ENCODE assay signal across 10 cellular contexts in the genomic region with DNA sequence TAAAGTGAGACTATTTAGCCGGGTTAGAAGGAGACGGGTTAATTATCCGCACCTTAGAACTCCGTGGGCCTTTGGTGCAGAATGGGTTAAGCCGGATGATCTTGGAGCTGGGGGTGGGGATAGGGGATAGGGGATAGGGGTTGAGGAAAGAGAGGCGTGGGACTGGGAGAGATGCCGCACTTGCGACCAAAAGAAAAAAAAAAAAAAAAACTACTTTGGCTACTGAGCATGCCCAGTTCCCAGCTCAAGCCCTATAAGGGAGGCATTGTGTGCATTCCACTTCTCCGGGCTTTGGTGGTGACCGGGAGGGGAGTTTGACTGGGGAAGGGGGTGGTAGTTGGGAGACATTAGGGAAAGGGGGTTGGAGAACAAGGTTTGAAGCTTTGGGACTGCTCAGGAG. TPM values are rescaled to one million over a fixed set of nuclear protein-coding genes. Genes with fewer than 3 reads are reported as not detected.
A peak's percentile ranks its signal among the peaks of the same experiment; 100 is the strongest.
DNase-seq lines count a peak whose midpoint lies in the region; ATAC-seq lines count a peak whose summit lies in the region.
"Had no signal": no experiment of that assay in that cellular context is flagged by ENCODE, and none has a peak within 500 bp of the region (broad histone marks: within the 10 kb centered on the region; RNA-seq: fewer than 3 reads in every experiment).

A gene with protein sequence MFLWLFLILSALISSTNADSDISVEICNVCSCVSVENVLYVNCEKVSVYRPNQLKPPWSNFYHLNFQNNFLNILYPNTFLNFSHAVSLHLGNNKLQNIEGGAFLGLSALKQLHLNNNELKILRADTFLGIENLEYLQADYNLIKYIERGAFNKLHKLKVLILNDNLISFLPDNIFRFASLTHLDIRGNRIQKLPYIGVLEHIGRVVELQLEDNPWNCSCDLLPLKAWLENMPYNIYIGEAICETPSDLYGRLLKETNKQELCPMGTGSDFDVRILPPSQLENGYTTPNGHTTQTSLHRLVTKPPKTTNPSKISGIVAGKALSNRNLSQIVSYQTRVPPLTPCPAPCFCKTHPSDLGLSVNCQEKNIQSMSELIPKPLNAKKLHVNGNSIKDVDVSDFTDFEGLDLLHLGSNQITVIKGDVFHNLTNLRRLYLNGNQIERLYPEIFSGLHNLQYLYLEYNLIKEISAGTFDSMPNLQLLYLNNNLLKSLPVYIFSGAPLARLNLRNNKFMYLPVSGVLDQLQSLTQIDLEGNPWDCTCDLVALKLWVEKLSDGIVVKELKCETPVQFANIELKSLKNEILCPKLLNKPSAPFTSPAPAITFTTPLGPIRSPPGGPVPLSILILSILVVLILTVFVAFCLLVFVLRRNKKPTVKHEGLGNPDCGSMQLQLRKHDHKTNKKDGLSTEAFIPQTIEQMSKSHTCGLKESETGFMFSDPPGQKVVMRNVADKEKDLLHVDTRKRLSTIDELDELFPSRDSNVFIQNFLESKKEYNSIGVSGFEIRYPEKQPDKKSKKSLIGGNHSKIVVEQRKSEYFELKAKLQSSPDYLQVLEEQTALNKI (minus strand): TSS at position 187 of the 400 bp plus-strand sequence. CDS start 4,993 bp downstream, outside the sequence.

- peak within 1 kb of the TSS; percentile 7 for H3K27ac ChIP-seq in skeletal muscle tissue (ENCODE audit: low read depth, low read length)

- H3K4me1 ChIP-seq in skeletal muscle tissue (ENCODE audit: control insufficient read depth in 3 of 3, insufficient read depth in 3 of 3, low read length in 3 of 3) = peaks cover 0 to 10% (median 3%) of the 10 kb centered on the region in 3 donors

- H3K27me3 ChIP-seq in skeletal muscle tissue (ENCODE audit: control insufficient read depth in 3 of 3, insufficient read depth in 3 of 3, low read length in 3 of 3) = peaks cover 0 to 7% (median 0%) of the 10 kb centered on the region in 3 donors

- DNase-seq in LHCN-M2 (ENCODE audit: low read depth) (peak; percentile 28), cerebellar cortex (ENCODE audit: low spot score) (peak; percentile 63), left kidney (ENCODE audit: low read depth, low spot score) (peak; percentile 88), Kasumi-1 (lab: John Stamatoyannopoulos, UW) (no peak)
- DNase-seq in stimulated activated naive CD8-positive, alpha-beta T cell treated with anti-CD3 and anti-CD28 coated beads, Interleukin-15, amount 100 ng/mL, for 72 hours = no peak
- DNase-seq in T-helper 2 cell treated with Interferon-gamma antibody and Interleukin-4, amounts not matched to agents 5 μg/mL and 100 μg/mL, for 36 hours (ENCODE audit: low spot score) = no peak
- DNase-seq in activated CD4-positive, alpha-beta T cell treated with anti-CD3 and anti-CD28 coated beads, Interleukin-2, amount 50 U/mL, for 48 hours = no peak
- DNase-seq: activated CD8-positive, alpha-beta T cell treated with anti-CD3 and anti-CD28 coated beads, Interleukin-2, amount 10 ng/mL, durations not matched to agents 7 days and 5 days; Karpas-422 had no signal

- peak within 1 kb of the TSS in 1 of 3 donors; percentile 8 for H3K9ac ChIP-seq in skeletal muscle tissue (ENCODE audit: low read depth in 1 of 3, low read length in 3 of 3)

- peaks cover 34% of the 10 kb centered on the region for H3K27me3 Mint-ChIP-seq in stimulated activated naive CD8-positive, alpha-beta T cell treated with anti-CD3 and anti-CD28 coated beads, Interleukin-15, amount 100 ng/mL, for 72 hours
- peaks cover 11% of the 10 kb centered on the region for H3K27me3 Mint-ChIP-seq in T-helper 2 cell treated with Interferon-gamma antibody and Interleukin-4, amounts not matched to agents 5 μg/mL and 100 μg/mL, for 36 hours (ENCODE audit: low read depth)

- H3K9me3 Mint-ChIP-seq in stimulated activated naive CD8-positive, alpha-beta T cell treated with anti-CD3 and anti-CD28 coated beads, Interleukin-15, amount 100 ng/mL, for 72 hours = no peaks in the 10 kb centered on the region
- no peaks in the 10 kb centered on the region for H3K9me3 Mint-ChIP-seq in T-helper 2 cell treated with Interferon-gamma antibody and Interleukin-4, amounts not matched to agents 5 μg/mL and 100 μg/mL, for 36 hours

- no peak within 1 kb of the TSS for H3K27ac Mint-ChIP-seq in stimulated activated naive CD8-positive, alpha-beta T cell treated with anti-CD3 and anti-CD28 coated beads, Interleukin-15, amount 100 ng/mL, for 72 hours
- H3K27ac Mint-ChIP-seq in T-helper 2 cell treated with Interferon-gamma antibody and Interleukin-4, amounts not matched to agents 5 μg/mL and 100 μg/mL, for 36 hours = no peak within 1 kb of the TSS
- H3K27ac Mint-ChIP-seq: activated CD8-positive, alpha-beta T cell treated with anti-CD3 and anti-CD28 coated beads, Interleukin-2, amount 10 ng/mL, durations not matched to agents 7 days and 5 days had no signal

- no peak within 1 kb of the TSS for H3K4me3 Mint-ChIP-seq in stimulated activated naive CD8-positive, alpha-beta T cell treated with anti-CD3 and anti-CD28 coated beads, Interleukin-15, amount 100 ng/mL, for 72 hours
- no peak within 1 kb of the TSS for H3K4me3 Mint-ChIP-seq in T-helper 2 cell treated with Interferon-gamma antibody and Interleukin-4, amounts not matched to agents 5 μg/mL and 100 μg/mL, for 36 hours
- H3K4me3 Mint-ChIP-seq: activated CD8-positive, alpha-beta T cell treated with anti-CD3 and anti-CD28 coated beads, Interleukin-2, amount 10 ng/mL, durations not matched to agents 7 days and 5 days had no signal

- H3K4me1 Mint-ChIP-seq in stimulated activated naive CD8-positive, alpha-beta T cell treated with anti-CD3 and anti-CD28 coated beads, Interleukin-15, amount 100 ng/mL, for 72 hours = peaks cover 6% of the 10 kb centered on the region
- no peaks in the 10 kb centered on the region for H3K4me1 Mint-ChIP-seq in T-helper 2 cell treated with Interferon-gamma antibody and Interleukin-4, amounts not matched to agents 5 μg/mL and 100 μg/mL, for 36 hours (ENCODE audit: low read depth)

- peak within 1 kb of the TSS; percentile 52 to 67 (median 57) for H3K4me3 ChIP-seq in skeletal muscle tissue (ENCODE audit: low read length in 3 of 3)

- no peaks in the 10 kb centered on the region for H3K36me3 ChIP-seq in skeletal muscle tissue (ENCODE audit: control insufficient read depth in 3 of 3, insufficient read depth in 3 of 3, low read length in 3 of 3)

- H3K9me3 ChIP-seq in skeletal muscle tissue (ENCODE audit: control insufficient read depth in 3 of 3, low read length in 3 of 3) = no peaks in the 10 kb centered on the region

- ATAC-seq in stimulated activated naive CD8-positive, alpha-beta T cell treated with anti-CD3 and anti-CD28 coated beads, Interleukin-15, amount 100 ng/mL, for 72 hours = no peak
- ATAC-seq: activated CD8-positive, alpha-beta T cell treated with anti-CD3 and anti-CD28 coated beads, Interleukin-2, amount 10 ng/mL, durations not matched to agents 7 days and 5 days had no signal

- no peaks in the 10 kb centered on the region for H3K36me3 Mint-ChIP-seq in T-helper 2 cell treated with Interferon-gamma antibody and Interleukin-4, amounts not matched to agents 5 μg/mL and 100 μg/mL, for 36 hours (ENCODE audit: low read depth)

RNA-seq across cellular contexts. Expression of the gene that starts here (rescaled TPM):
- total RNA-seq in LHCN-M2 (2014; rRNA removed) (3.0 and 5.6 TPM in 2 replicates), skeletal muscle tissue (2.1 TPM)
- polyA plus RNA-seq in LHCN-M2 (2012) = 3.1 TPM
- total RNA-seq: activated CD8-positive, alpha-beta T cell treated with anti-CD3 and anti-CD28 coated beads, Interleukin-2, amount 10 ng/mL, durations not matched to agents 7 days and 5 days had no signal

Comparison
In these comparisons a context has a peak if more than half of its experiments do, and no peak if none do; other contexts are left out.
1. DNase-seq: peak in LHCN-M2 (single experiment), cerebellar cortex (single experiment) and left kidney (single experiment); none in stimulated activated naive CD8-positive, alpha-beta T cell treated with anti-CD3 and anti-CD28 coated beads, Interleukin-15, amount 100 ng/mL, for 72 hours (0 of 2), Kasumi-1 (0 of 2), T-helper 2 cell treated with Interferon-gamma antibody and Interleukin-4, amounts not matched to agents 5 μg/mL and 100 μg/mL, for 36 hours (single experiment) and activated CD4-positive, alpha-beta T cell treated with anti-CD3 and anti-CD28 coated beads, Interleukin-2, amount 50 U/mL, for 48 hours (0 of 2).